26 cellular contexts compared by ENCODE assay signal in genomic region chr1:179745131-179745611, GRCh38. TPM values are rescaled to one million over a fixed set of nuclear protein-coding genes. Genes with fewer than 3 reads are reported as not detected.
"Had no signal": no experiment of that assay in that cellular context is flagged by ENCODE, and none has a peak within 500 bp of the region (broad histone marks: within the 10 kb centered on the region; RNA-seq: fewer than 3 reads in every experiment).

No MANE protein-coding gene starts in this region.

- H3K27ac Mint-ChIP-seq: activated CD4-positive, alpha-beta T cell treated with anti-CD3 and anti-CD28 coated beads, Interleukin-2, amount 10 ng/mL, durations not matched to agents 7 days and 5 days; activated CD8-positive, alpha-beta T cell treated with anti-CD3 and anti-CD28 coated beads, Interleukin-2, amount 10 ng/mL, durations not matched to agents 7 days and 5 days; activated naive CD4-positive, alpha-beta T cell treated with anti-CD3 and anti-CD28 coated beads, Interleukin-2, amount 50 U/mL, for 24 hours; effector memory CD8-positive, alpha-beta T cell; stimulated activated naive B cell treated with anti-CD40 and anti-IgM and Interleukin-4, amounts not matched to agents 10 μg/mL and 1 μg/mL and 100 μg/mL, for 72 hours had no signal

- H3K36me3 ChIP-seq: brain microvascular endothelial cell, esophagus squamous epithelium, gastroesophageal sphincter, sigmoid colon, transverse colon had no signal

- ATAC-seq: activated CD8-positive, alpha-beta T cell treated with anti-CD3 and anti-CD28 coated beads, Interleukin-2, amount 10 ng/mL, durations not matched to agents 7 days and 5 days; effector memory CD8-positive, alpha-beta T cell; gastroesophageal sphincter; stimulated activated naive B cell treated with anti-CD40 and anti-IgM and Interleukin-4, amounts not matched to agents 10 μg/mL and 1 μg/mL and 100 μg/mL, for 72 hours had no signal

- H3K4me3 ChIP-seq: esophagus squamous epithelium, gastroesophageal sphincter had no signal

- H3K9me3 ChIP-seq: esophagus squamous epithelium, sigmoid colon, transverse colon had no signal

- H3K27ac ChIP-seq: brain microvascular endothelial cell, dorsolateral prefrontal cortex, esophagus squamous epithelium, gastroesophageal sphincter, transverse colon, VCaP had no signal

- DNase-seq: activated CD4-positive, alpha-beta T cell treated with anti-CD3 and anti-CD28 coated beads, Interleukin-2, amount 10 ng/mL, durations not matched to agents 7 days and 5 days; activated CD4-positive, CD25-positive, alpha-beta regulatory T cell treated with anti-CD3 and anti-CD28 coated beads, Interleukin-2, amount 50 U/mL, for 72 hours; activated CD8-positive, alpha-beta T cell treated with anti-CD3 and anti-CD28 coated beads, Interleukin-2, amount 10 ng/mL, durations not matched to agents 7 days and 5 days; activated gamma-delta T cell treated with Interleukin-2 at 50 U/mL for 16 hours; anterior cingulate cortex; brain microvascular endothelial cell; central memory CD4-positive, alpha-beta T cell; dorsolateral prefrontal cortex; effector memory CD8-positive, alpha-beta T cell; esophagus squamous epithelium; head of caudate nucleus; sigmoid colon; stimulated activated CD4-positive, alpha-beta T cell treated with anti-CD3 and anti-CD28 coated beads, Interleukin-2, amount 100 ng/mL, for 48 hours; stimulated activated CD8-positive, alpha-beta memory T cell treated with anti-CD3 and anti-CD28 coated beads, Interleukin-4, amount 100 ng/mL, for 48 hours; stimulated activated naive B cell treated with anti-CD40 and anti-IgM and Interleukin-4, amounts not matched to agents 10 μg/mL and 1 μg/mL and 100 μg/mL, for 72 hours; transverse colon had no signal

- H3K9me3 Mint-ChIP-seq: activated CD4-positive, alpha-beta T cell treated with anti-CD3 and anti-CD28 coated beads, Interleukin-2, amount 10 ng/mL, durations not matched to agents 7 days and 5 days; effector memory CD8-positive, alpha-beta T cell; stimulated activated naive B cell treated with anti-CD40 and anti-IgM and Interleukin-4, amounts not matched to agents 10 μg/mL and 1 μg/mL and 100 μg/mL, for 72 hours had no signal

- H3K36me3 Mint-ChIP-seq: activated naive CD4-positive, alpha-beta T cell treated with anti-CD3 and anti-CD28 coated beads, Interleukin-2, amount 50 U/mL, for 24 hours had no signal

- FAIRE-seq: colon had no signal

- H3K4me3 Mint-ChIP-seq: activated CD4-positive, alpha-beta T cell treated with anti-CD3 and anti-CD28 coated beads, Interleukin-2, amount 10 ng/mL, durations not matched to agents 7 days and 5 days; activated CD8-positive, alpha-beta T cell treated with anti-CD3 and anti-CD28 coated beads, Interleukin-2, amount 10 ng/mL, durations not matched to agents 7 days and 5 days; activated naive CD4-positive, alpha-beta T cell treated with anti-CD3 and anti-CD28 coated beads, Interleukin-2, amount 50 U/mL, for 24 hours; effector memory CD8-positive, alpha-beta T cell; stimulated activated naive B cell treated with anti-CD40 and anti-IgM and Interleukin-4, amounts not matched to agents 10 μg/mL and 1 μg/mL and 100 μg/mL, for 72 hours had no signal

RNA-seq across cellular contexts. Expression of gene FAM163A, which starts 2.1 kb away (rescaled TPM):
- total RNA-seq: activated CD4-positive, alpha-beta T cell treated with anti-CD3 and anti-CD28 coated beads, Interleukin-2, amount 10 ng/mL, durations not matched to agents 7 days and 5 days; activated CD8-positive, alpha-beta T cell treated with anti-CD3 and anti-CD28 coated beads, Interleukin-2, amount 10 ng/mL, durations not matched to agents 7 days and 5 days; esophagus squamous epithelium; liver; myocyte; osteoblast; renal cortical epithelial cell; SK-MEL-5; T-helper 2 cell treated with Interferon-gamma antibody and Interleukin-4, amounts not matched to agents 100 ng/mL and 5 ng/mL, for 36 hours had no signal
